ENCODE assay signal across 8 cellular contexts in genomic region chr6:44224154-44224977, GRCh38.
DNase-seq lines count a peak whose midpoint lies in the region; ATAC-seq and TF ChIP-seq lines count a peak whose summit lies in the region.

No MANE protein-coding gene starts in this region.

- DNase-seq in NCI-H146 (lab: John Stamatoyannopoulos, UW) (peak; percentile 84), NCI-H146 treated with DMSO at 0.1 percent for 48 hours (lab: John Stamatoyannopoulos, UW; ENCODE audit: unreplicated experiment) (no peak), foreskin fibroblast (peak in 1 of 2 donors; percentile 69), retina (peak; percentile 65), MV-4-11 (lab: John Stamatoyannopoulos, UW) (no peak), NCI-H2029 (lab: John Stamatoyannopoulos, UW) (no peak)

- H3K4me3 ChIP-seq in WI38 (ENCODE audit: low read depth, low read length) (peak overlapping the region; percentile 62), foreskin fibroblast (ENCODE audit: low read depth in 1 of 2, low read length in 2 of 2) (peak overlapping the region; percentile 50 to 59)

- TF ChIP-seq CTCF in WI38 (IDR thresholded peaks at IDR 0.05; ENCODE audit: low read depth, low read length) = no peak
- TF ChIP-seq CTCF in foreskin fibroblast (IDR thresholded peaks at IDR 0.05; ENCODE audit: low read depth, low read length) = no peak

- ATAC-seq in HG03432 (IDR thresholded peaks at IDR 0.05; ENCODE audit: unreplicated experiment) = peak; percentile 4

Comparison
In these comparisons a context has a peak if more than half of its experiments do, and no peak if none do; other contexts are left out.
1. DNase-seq: peak in NCI-H146 (single experiment) and retina (single experiment); none in NCI-H146 treated with DMSO at 0.1 percent for 48 hours (single experiment), MV-4-11 (single experiment) and NCI-H2029 (single experiment).